Comparison of ENCODE assay signal across 8 cellular contexts in the genomic region with DNA sequence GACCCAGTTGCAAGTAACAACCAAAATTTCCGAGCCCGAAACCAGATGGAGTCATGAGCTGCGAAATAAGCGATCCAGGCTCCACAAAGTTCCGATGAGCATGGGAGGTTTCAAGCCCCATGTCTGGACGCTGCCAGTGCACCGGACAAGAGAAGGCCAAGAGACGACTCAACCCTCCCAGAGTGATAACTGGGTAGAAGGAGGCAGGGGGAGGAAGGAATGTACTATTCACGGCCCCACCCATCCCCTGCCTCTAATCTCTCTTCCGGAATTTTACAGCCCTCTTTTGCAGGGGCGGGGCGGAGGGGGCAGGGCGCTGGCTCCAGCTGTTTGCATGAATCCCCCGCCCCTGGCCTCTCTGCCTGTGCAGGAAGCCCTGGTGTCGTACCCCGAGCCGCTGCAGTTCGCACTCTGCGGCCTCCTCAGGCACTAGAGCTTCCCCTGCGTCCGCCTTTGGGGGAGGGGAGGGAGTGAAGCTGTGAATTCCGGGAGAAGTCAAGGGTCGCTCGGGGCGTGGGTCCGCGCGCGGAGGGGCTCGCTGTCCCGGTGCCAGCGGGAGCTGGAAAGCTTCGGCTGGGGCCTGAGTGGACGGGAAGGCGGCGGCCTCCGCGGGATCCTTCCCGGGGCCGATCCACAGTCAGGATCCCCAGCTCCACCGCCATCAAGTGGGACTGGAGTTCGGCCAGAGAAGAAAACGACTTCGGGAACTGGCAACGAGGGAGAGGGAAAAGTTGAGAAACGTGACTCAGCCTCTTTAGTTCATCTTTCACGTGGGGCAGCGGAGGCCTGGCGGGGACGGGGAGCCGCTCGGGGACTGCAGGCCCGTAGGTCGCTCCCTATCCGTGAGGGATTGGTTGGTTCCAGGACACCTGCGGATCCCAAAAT. TPM values are rescaled to one million over a fixed set of nuclear protein-coding genes. Genes with fewer than 3 reads are reported as not detected.
DNase-seq lines count a peak whose midpoint lies in the region; ATAC-seq, FAIRE-seq and TF ChIP-seq lines count a peak whose summit lies in the region.

No MANE protein-coding gene starts in this region.

- H3K79me1 ChIP-seq in IMR-90 (ENCODE audit: low read depth in 1 of 2, low read length in 2 of 2) = peaks cover 0 to 14% of the 10 kb centered on the region in 2 experiments; a peak in 2 of 4 replicates

- H3K9me3 Mint-ChIP-seq in CD4-positive, CD25-positive, alpha-beta regulatory T cell = no peaks in the 10 kb centered on the region

- H3K18ac ChIP-seq in IMR-90 (ENCODE audit: low read depth, low read length) = peak overlapping the region; percentile 65

- H3K4me3 Mint-ChIP-seq in CD4-positive, CD25-positive, alpha-beta regulatory T cell = peak overlapping the region; percentile 80 to 93 (median 88)

- peak; percentile 67 to 70 for ATAC-seq in CD4-positive, CD25-positive, alpha-beta regulatory T cell (ENCODE audit: low read depth in 2 of 2)
- ATAC-seq in GM21381 (IDR thresholded peaks at IDR 0.05; ENCODE audit: unreplicated experiment) = peak; percentile 58
- ATAC-seq in IMR-90 (ENCODE audit: low read depth) = peak; percentile 83
- ATAC-seq in HepG2 = peak; percentile 39

- DNase-seq in CD4-positive, CD25-positive, alpha-beta regulatory T cell = peak; percentile 70 to 95 (median 77)
- DNase-seq in IMR-90 (peak; percentile 87), coronary artery (ENCODE audit: low spot score) (peak; percentile 91), HepG2 (ENCODE audit: low spot score) (peak; percentile 46), NCI-H1092 treated with DMSO at 0.1 percent for 48 hours (lab: John Stamatoyannopoulos, UW) (no peak)
- DNase-seq in activated CD4-positive, CD25-positive, alpha-beta regulatory T cell treated with anti-CD3 and anti-CD28 coated beads, Interleukin-2, amount 50 U/mL, for 72 hours = peak; percentile 69
- peak; percentile 73 for DNase-seq in stimulated activated CD4-positive, alpha-beta T cell treated with anti-CD3 and anti-CD28 coated beads, Interleukin-4, amount 100 ng/mL, for 24 hours

- peak overlapping the region; percentile 95 for H4K91ac ChIP-seq in IMR-90 (ENCODE audit: insufficient read depth, low read depth, low read length)

- peak overlapping the region; percentile 53; the same call in 1 of the 2 replicates for H3K56ac ChIP-seq in IMR-90 (ENCODE audit: extremely low read depth, insufficient read depth, low read length)

- peaks cover 11% of the 10 kb centered on the region for H3K9me1 ChIP-seq in IMR-90 (ENCODE audit: insufficient read depth, low read length)

- WGBS in IMR-90 (ENCODE audit: extremely low coverage in 2 of 2, insufficient read length in 1 of 2), 2 experiments = 8% methylated on average over 32 of the region's 56 CpGs; no CpG with 5 or more reads in 1 of the 2 experiments
- WGBS in HepG2 (ENCODE audit: low lambda C conversion rate) = 68% methylated on average over 41 of the region's 56 CpGs

- H3K27ac ChIP-seq in CD4-positive, CD25-positive, alpha-beta regulatory T cell (ENCODE audit: insufficient read depth, low read length, poor library complexity, severe bottlenecking) = peak overlapping the region; percentile 86
- H3K27ac ChIP-seq in IMR-90 (ENCODE audit: insufficient read depth, low read length) (peak overlapping the region; percentile 93), coronary artery (peak overlapping the region; percentile 97 to 99), HepG2 (ENCODE audit: extremely low read length, insufficient read depth, low read length) (no peak overlapping the region)

- no peaks in the 10 kb centered on the region for H3K36me3 Mint-ChIP-seq in CD4-positive, CD25-positive, alpha-beta regulatory T cell

- peak overlapping the region; percentile 82 for H2AK5ac ChIP-seq in IMR-90 (ENCODE audit: low read depth, low read length)

- H3K4me1 Mint-ChIP-seq in CD4-positive, CD25-positive, alpha-beta regulatory T cell = peaks cover 14 to 62% (median 36%) of the 10 kb centered on the region in 4 donors

- peak overlapping the region; percentile 89 for H2BK5ac ChIP-seq in IMR-90 (ENCODE audit: low read depth, low read length, poor library complexity, severe bottlenecking)

- intact Hi-C loops in IMR-90 (cut with micrococcal nuclease) = no loop called here
- intact Hi-C loops in HepG2 (cut with micrococcal nuclease; ENCODE audit: unreplicated experiment) = no loop called here

- peak overlapping the region; percentile 84 to 95 for H4K8ac ChIP-seq in IMR-90 (ENCODE audit: low read depth in 2 of 2, low read length in 2 of 2)

- peak overlapping the region; percentile 84 for H3K14ac ChIP-seq in IMR-90 (replicated peaks; ENCODE audit: low read depth, low read length)

- H2AK9ac ChIP-seq in IMR-90 (replicated peaks; ENCODE audit: low read depth, low read length, poor library complexity) = peak overlapping the region; percentile 90

- H2AFZ ChIP-seq in IMR-90 (replicated peaks; ENCODE audit: low read length, poor library complexity) (peak overlapping the region; percentile 94), HepG2 (ENCODE audit: low read length) (no peak overlapping the region)

- H3K9me3 ChIP-seq in CD4-positive, CD25-positive, alpha-beta regulatory T cell (ENCODE audit: control insufficient read depth in 2 of 2, low read length in 2 of 2) = no peaks in the 10 kb centered on the region
- no peaks in the 10 kb centered on the region for H3K9me3 ChIP-seq in IMR-90 (ENCODE audit: control insufficient read depth, insufficient read depth, low read length)
- H3K9me3 ChIP-seq in HepG2 (ENCODE audit: low read length) = no peaks in the 10 kb centered on the region

- dilution Hi-C loops in IMR-90 (cut with HindIII; ENCODE audit: low sequenced_read_pairs, unreplicated experiment) = no loop called here

- BruUV-seq in IMR-90 (replicated peaks; lab: Mats Ljungman, UMichigan) (no TSS peak), HepG2 (replicated peaks; lab: Mats Ljungman, UMichigan) (no TSS peak)

- peak overlapping the region; percentile 90 for H2BK15ac ChIP-seq in IMR-90 (ENCODE audit: low read depth, low read length)

- peak overlapping the region; percentile 49 for H3K4me2 ChIP-seq in IMR-90 (ENCODE audit: low read depth, low read length)
- peak overlapping the region; percentile 44 for H3K4me2 ChIP-seq in HepG2 (ENCODE audit: low read depth, low read length)

- H3K27me3 ChIP-seq in CD4-positive, CD25-positive, alpha-beta regulatory T cell (ENCODE audit: control insufficient read depth, insufficient read depth, low read length) = no peaks in the 10 kb centered on the region
- H3K27me3 ChIP-seq in IMR-90 (ENCODE audit: control insufficient read depth, insufficient read depth, low read length) (no peaks in the 10 kb centered on the region), HepG2 (ENCODE audit: control insufficient read depth in 1 of 2, insufficient read depth in 2 of 2, low read length in 2 of 2) (no peaks in the 10 kb centered on the region)

- peak overlapping the region; percentile 76 for H2BK120ac ChIP-seq in IMR-90 (ENCODE audit: low read depth, low read length)

- H3K9ac ChIP-seq in IMR-90 (ENCODE audit: low read depth, low read length) (peak overlapping the region; percentile 70), HepG2 (ENCODE audit: insufficient read depth, low read depth, low read length) (0 out of 2 replicates have a peak overlapping the region, but pooled peaks have one; percentile 19)

- no peaks in the 10 kb centered on the region for H3K79me2 ChIP-seq in HepG2 (ENCODE audit: insufficient read depth, low read length)

- H3K4me3 ChIP-seq in CD4-positive, CD25-positive, alpha-beta regulatory T cell (ENCODE audit: low read depth, low read length) = peak overlapping the region; percentile 85
- H3K4me3 ChIP-seq in IMR-90 (ENCODE audit: insufficient read depth, low read depth, low read length) (peak overlapping the region; percentile 4), coronary artery (peak overlapping the region; percentile 70), HepG2 (replicated peaks in 1 of 3; ENCODE audit: insufficient read depth in 1 of 3, low read depth in 2 of 3, low read length in 3 of 3) (peak overlapping the region in 2 of 3 experiments; percentile 20 to 60; a peak in 3 of 6 replicates)

- no peak for FAIRE-seq in HepG2 (lab: Jason Lieb, UNC)

- H3K27me3 Mint-ChIP-seq in CD4-positive, CD25-positive, alpha-beta regulatory T cell = no peaks in the 10 kb centered on the region

- H4K5ac ChIP-seq in IMR-90 (ENCODE audit: low read depth, low read length) = peak overlapping the region; percentile 83

- CTCF ChIA-PET in IMR-90 (lab: Yijun Ruan, JAX) (interaction anchor here (1.9 to 3.0 kb wide), 2 partner anchors 12 to 20 kb away, joined by 10 to 12 read pairs; no protein-coding TSS in a partner anchor), HepG2 (lab: Yijun Ruan, JAX; ENCODE audit: low intra/inter-chr PET ratio, low total read pairs) (no interaction called here)

- peaks cover 51% of the 10 kb centered on the region for H3K4me1 ChIP-seq in CD4-positive, CD25-positive, alpha-beta regulatory T cell (ENCODE audit: control insufficient read depth, insufficient read depth, low read length, poor library complexity, severe bottlenecking)
- peaks cover 16% of the 10 kb centered on the region for H3K4me1 ChIP-seq in IMR-90 (ENCODE audit: control insufficient read depth, insufficient read depth, low read length)
- peaks cover 30% of the 10 kb centered on the region for H3K4me1 ChIP-seq in HepG2 (ENCODE audit: insufficient read depth, low read length)

- H3K36me3 ChIP-seq in CD4-positive, CD25-positive, alpha-beta regulatory T cell (ENCODE audit: control insufficient read depth, insufficient read depth, low read length) = no peaks in the 10 kb centered on the region
- no peaks in the 10 kb centered on the region for H3K36me3 ChIP-seq in IMR-90 (ENCODE audit: control insufficient read depth, insufficient read depth, low read length)
- H3K36me3 ChIP-seq in HepG2 (replicated peaks in 1 of 2; ENCODE audit: control insufficient read depth in 1 of 2, insufficient read depth in 2 of 2, low read length in 2 of 2) = no peaks in the 10 kb centered on the region

- no peak for TF ChIP-seq RAD21 in IMR-90 (IDR thresholded peaks at IDR 0.05; ENCODE audit: low read length)
- 0 out of 2 replicates have a peak, but pooled peaks have one; percentile 16 for TF ChIP-seq RAD21 in HepG2 (CRISPR knock-in tag; IDR thresholded peaks at IDR 0.05)

- peak overlapping the region; percentile 65 for H2BK20ac ChIP-seq in IMR-90 (ENCODE audit: low read depth, low read length)

- H4K20me1 ChIP-seq in IMR-90 (ENCODE audit: insufficient read depth, low read length) = no peaks in the 10 kb centered on the region
- H4K20me1 ChIP-seq in HepG2 (ENCODE audit: insufficient read depth, low read length) = no peaks in the 10 kb centered on the region

- H3K27ac Mint-ChIP-seq in CD4-positive, CD25-positive, alpha-beta regulatory T cell = peak overlapping the region; percentile 95 to 96 (median 95)

- peak overlapping the region; percentile 86 for H3K23ac ChIP-seq in IMR-90 (ENCODE audit: low read depth, low read length)

- POLR2A ChIA-PET in IMR-90 (lab: Charles Lee; ENCODE audit: unreplicated experiment) = interaction anchor here (1.6 kb wide), 1 partner anchor 11 kb away, joined by 7 read pairs; no protein-coding TSS in a partner anchor
- POLR2A ChIA-PET in HepG2 (lab: Yijun Ruan, JAX) = interaction anchor here (0.6 to 1.4 kb wide), 3 partner anchors 9 to 12 kb away, joined by 3 to 5 read pairs (median 4); no protein-coding TSS in a partner anchor

- H3K4ac ChIP-seq in IMR-90 (ENCODE audit: low read depth, low read length) = peak overlapping the region; percentile 93

- in situ Hi-C loops in IMR-90 (cut with MboI; ENCODE audit: low sequenced_read_pairs) (no loop called here), HepG2 (cut with HindIII; ENCODE audit: extremely low pct_ligation_motif_present, low pct_unique_long_range_greater_than_20kb) (no loop called here)

- TF ChIP-seq CTCF in IMR-90 (conservative IDR thresholded peaks at IDR 0.05; ENCODE audit: low read depth, low read length) = no peak
- no peak for TF ChIP-seq CTCF in coronary artery (IDR thresholded peaks at IDR 0.05)
- no peak for TF ChIP-seq CTCF in HepG2 (CRISPR knock-in tag; IDR thresholded peaks at IDR 0.05)

- TF ChIP-seq POLR2A in IMR-90 (IDR thresholded peaks at IDR 0.05; ENCODE audit: low read depth, low read length) (peak; percentile 53), HepG2 (IDR thresholded peaks at IDR 0.05; ENCODE audit: insufficient read depth in 1 of 2, low read depth in 2 of 2, low read length in 2 of 2) (no peak)

- TF ChIP-seq EP300 in HepG2 (IDR thresholded peaks at IDR 0.05; ENCODE audit: low read depth in 2 of 2, low read length in 2 of 2) (no peak), HepG2 (CRISPR knock-in tag; IDR thresholded peaks at IDR 0.05; ENCODE audit: borderline replicate concordance) (no peak)

RNA-seq across cellular contexts. Expression of gene PTP4A2, which starts 6.3 kb away (rescaled TPM):
- total RNA-seq in CD4-positive, CD25-positive, alpha-beta regulatory T cell = 364 TPM
- 100 to 1,000 TPM; 288 to 597 (median 387) TPM for polyA plus RNA-seq in CD4-positive, CD25-positive, alpha-beta regulatory T cell
- total RNA-seq in IMR-90 (2012; rRNA removed) = 328 and 537 TPM in 2 replicates
- 99.8 and 135 TPM in 2 replicates for polyA plus RNA-seq in IMR-90 (2012; rRNA removed)
- polyA plus RNA-seq in IMR-90 (2012; cell fraction: cytosol; rRNA removed) = 19.3 and 45.6 TPM in 2 replicates
- polyA plus RNA-seq in IMR-90 (2012; cell fraction: nucleus; rRNA removed; ENCODE audit: low replicate concordance) = 5.8 and 62.3 TPM in 2 replicates
- 225 and 284 TPM in 2 replicates for total RNA-seq in HepG2 (2016; rRNA removed; fragmentation: Illumina TruSeq; extraction: Trizol)
- 369 and 408 TPM in 2 replicates for total RNA-seq in HepG2 (2016; cell fraction: cytosol; rRNA removed; fragmentation: Illumina TruSeq; extraction: Trizol; ENCODE audit: low read depth)
- total RNA-seq in HepG2 (2016; cell fraction: insoluble cytoplasmic fraction; rRNA removed; fragmentation: Illumina TruSeq; extraction: Trizol) = 221 and 292 TPM in 2 replicates
- 422 and 446 TPM in 2 replicates for total RNA-seq in HepG2 (2016; cell fraction: membrane; rRNA removed; fragmentation: Illumina TruSeq; extraction: Trizol)
- 70.1 and 106 TPM in 2 replicates for total RNA-seq in HepG2 (2016; cell fraction: nucleus; rRNA removed; fragmentation: Illumina TruSeq; extraction: Trizol)
- polyA plus RNA-seq in HepG2 (2011; rRNA removed) = 133 and 173 TPM in 2 replicates
- 32.3 and 61.4 TPM in 2 replicates for polyA plus RNA-seq in HepG2 (2011; cell fraction: cytosol; rRNA removed)
- polyA plus RNA-seq in HepG2 (2011; cell fraction: nucleus; rRNA removed) = 11.8 and 23.9 TPM in 2 replicates
- polyA plus RNA-seq in HepG2 (2012) = 117 and 164 TPM in 2 replicates
- 182 and 192 TPM in 2 replicates for polyA plus RNA-seq in HepG2 (2016; cell fraction: cytosol; fragmentation: Illumina TruSeq; extraction: Trizol; ENCODE audit: low read depth)
- 288 and 291 TPM in 2 replicates for polyA plus RNA-seq in HepG2 (2016; cell fraction: insoluble cytoplasmic fraction; fragmentation: Illumina TruSeq; extraction: Trizol; ENCODE audit: low read depth)
- 288 and 296 TPM in 2 replicates for polyA plus RNA-seq in HepG2 (2016; cell fraction: membrane; fragmentation: Illumina TruSeq; extraction: Trizol; ENCODE audit: low read depth)
- polyA plus RNA-seq in HepG2 (2016; cell fraction: nucleus; fragmentation: Illumina TruSeq; extraction: Trizol; ENCODE audit: insufficient read depth, low read depth) = 121 and 131 TPM in 2 replicates
- polyA minus RNA-seq in HepG2 (2011; rRNA and poly(A)+ RNA removed; ENCODE audit: low replicate concordance) = 228 and 834 TPM in 2 replicates
- 120 and 150 TPM in 2 replicates for polyA minus RNA-seq in HepG2 (2011; cell fraction: cytosol; rRNA and poly(A)+ RNA removed)
- 43.0 and 80.8 TPM in 2 replicates for polyA minus RNA-seq in HepG2 (2011; cell fraction: nucleus; rRNA and poly(A)+ RNA removed)

Comparison
In these comparisons a context has a peak if more than half of its experiments do, and no peak if none do; other contexts are left out.
1. H3K4me3 ChIP-seq: peak in every context shown above with its lines; median percentile 85 in CD4-positive, CD25-positive, alpha-beta regulatory T cell; 70 in coronary artery; 40 in HepG2; 4 in IMR-90.